ENCODE assay signal across 13 cellular contexts in genomic region chr9:105054488-105054887, GRCh38.
A peak's percentile ranks its signal among the peaks of the same experiment; 100 is the strongest.
DNase-seq lines count a peak whose midpoint lies in the region; ATAC-seq lines count a peak whose summit lies in the region.
"Had no signal": no experiment of that assay in that cellular context is flagged by ENCODE, and none has a peak within 500 bp of the region (broad histone marks: within the 10 kb centered on the region; RNA-seq: fewer than 3 reads in every experiment).

No MANE protein-coding gene starts in this region.

- H3K4me3 Mint-ChIP-seq in dendritic cell treated with granulocyte-macrophage colony-stimulating factor and Interleukin-4, amounts not matched to agents 40 ng/mL and 50 ng/mL, for 4 days: no peak overlapping the region
- H3K4me3 Mint-ChIP-seq in stimulated activated effector memory CD8-positive, alpha-beta T cell treated with anti-CD3 and anti-CD28 coated beads, Interleukin-12 subunit alpha, Interleukin-12 subunit beta, amount 100 ng/mL, for 72 hours: no peak overlapping the region
- no peak overlapping the region for H3K4me3 Mint-ChIP-seq in T-helper 2 cell treated with Interferon-gamma antibody and Interleukin-4, amounts not matched to agents 5 μg/mL and 100 μg/mL, for 36 hours

- no peak for ATAC-seq in stimulated activated effector memory CD8-positive, alpha-beta T cell treated with anti-CD3 and anti-CD28 coated beads, Interleukin-12 subunit alpha, Interleukin-12 subunit beta, amount 100 ng/mL, for 72 hours
- no peak for ATAC-seq in HG03342 (IDR thresholded peaks at IDR 0.05; ENCODE audit: unreplicated experiment)
- ATAC-seq: natural killer cell treated with Interleukin-12 subunit alpha and Interleukin-12 subunit beta and Interleukin-15 and Interleukin-18, amount 100 ng/mL, for 72 hours had no signal

- DNase-seq in Caki2 (ENCODE audit: low read depth): peak; percentile 43
- peak; percentile 5 for DNase-seq in MV-4-11 (lab: John Stamatoyannopoulos, UW)
- DNase-seq in myocyte (ENCODE audit: low read depth): peak; percentile 52
- no peak for DNase-seq in activated CD8-positive, alpha-beta memory T cell treated with anti-CD3 and anti-CD28 coated beads for 24 hours
- no peak for DNase-seq in stimulated activated effector memory CD8-positive, alpha-beta T cell treated with anti-CD3 and anti-CD28 coated beads, Interleukin-12 subunit alpha, Interleukin-12 subunit beta, amount 100 ng/mL, for 72 hours (ENCODE audit: low spot score in 2 of 2)
- DNase-seq in T-helper 2 cell treated with Interferon-gamma antibody and Interleukin-4, amounts not matched to agents 5 μg/mL and 100 μg/mL, for 36 hours (ENCODE audit: low spot score): no peak
- DNase-seq: activated CD4-positive, alpha-beta T cell treated with anti-CD3 and anti-CD28 coated beads, Interleukin-2, amount 50 U/mL, for 48 hours; NCI-H2081 treated with DMSO at 0.1 percent for 48 hours; SHP77 treated with DMSO at 0.1 percent for 48 hours; upper lobe of left lung had no signal

- intact Hi-C loops in dendritic cell treated with granulocyte-macrophage colony-stimulating factor and Interleukin-4, amounts not matched to agents 40 ng/mL and 50 ng/mL, for 4 days (cut with micrococcal nuclease): loop anchor here (5.0 to 10.0 kb wide), 2 partner anchors 98 to 190 kb away; no protein-coding TSS in a partner anchor

- peak overlapping the region; percentile 68 for H3K27ac Mint-ChIP-seq in dendritic cell treated with granulocyte-macrophage colony-stimulating factor and Interleukin-4, amounts not matched to agents 40 ng/mL and 50 ng/mL, for 4 days
- no peak overlapping the region for H3K27ac Mint-ChIP-seq in stimulated activated effector memory CD8-positive, alpha-beta T cell treated with anti-CD3 and anti-CD28 coated beads, Interleukin-12 subunit alpha, Interleukin-12 subunit beta, amount 100 ng/mL, for 72 hours
- H3K27ac Mint-ChIP-seq in T-helper 2 cell treated with Interferon-gamma antibody and Interleukin-4, amounts not matched to agents 5 μg/mL and 100 μg/mL, for 36 hours: no peak overlapping the region

- in situ Hi-C loops in Caki2 (cut with HindIII; ENCODE audit: low pct_unique_long_range_greater_than_20kb, low sequenced_read_pairs): no loop called here

- no peaks in the 10 kb centered on the region for H3K36me3 Mint-ChIP-seq in dendritic cell treated with granulocyte-macrophage colony-stimulating factor and Interleukin-4, amounts not matched to agents 40 ng/mL and 50 ng/mL, for 4 days (ENCODE audit: low read depth)
- H3K36me3 Mint-ChIP-seq in stimulated activated effector memory CD8-positive, alpha-beta T cell treated with anti-CD3 and anti-CD28 coated beads, Interleukin-12 subunit alpha, Interleukin-12 subunit beta, amount 100 ng/mL, for 72 hours: peaks cover 5% of the 10 kb centered on the region
- no peaks in the 10 kb centered on the region for H3K36me3 Mint-ChIP-seq in T-helper 2 cell treated with Interferon-gamma antibody and Interleukin-4, amounts not matched to agents 5 μg/mL and 100 μg/mL, for 36 hours (ENCODE audit: low read depth)
- H3K36me3 Mint-ChIP-seq: natural killer cell treated with Interleukin-12 subunit alpha and Interleukin-12 subunit beta and Interleukin-15 and Interleukin-18, amount 100 ng/mL, for 72 hours had no signal

- H3K27me3 Mint-ChIP-seq in dendritic cell treated with granulocyte-macrophage colony-stimulating factor and Interleukin-4, amounts not matched to agents 40 ng/mL and 50 ng/mL, for 4 days: no peaks in the 10 kb centered on the region
- H3K27me3 Mint-ChIP-seq in T-helper 2 cell treated with Interferon-gamma antibody and Interleukin-4, amounts not matched to agents 5 μg/mL and 100 μg/mL, for 36 hours (ENCODE audit: low read depth): peaks cover 3% of the 10 kb centered on the region

- H3K4me1 Mint-ChIP-seq in dendritic cell treated with granulocyte-macrophage colony-stimulating factor and Interleukin-4, amounts not matched to agents 40 ng/mL and 50 ng/mL, for 4 days (ENCODE audit: low read depth): peaks cover 39% of the 10 kb centered on the region
- H3K4me1 Mint-ChIP-seq in stimulated activated effector memory CD8-positive, alpha-beta T cell treated with anti-CD3 and anti-CD28 coated beads, Interleukin-12 subunit alpha, Interleukin-12 subunit beta, amount 100 ng/mL, for 72 hours: peaks cover 30% of the 10 kb centered on the region
- H3K4me1 Mint-ChIP-seq in T-helper 2 cell treated with Interferon-gamma antibody and Interleukin-4, amounts not matched to agents 5 μg/mL and 100 μg/mL, for 36 hours (ENCODE audit: low read depth): peaks cover 2% of the 10 kb centered on the region

- H3K9me3 Mint-ChIP-seq in dendritic cell treated with granulocyte-macrophage colony-stimulating factor and Interleukin-4, amounts not matched to agents 40 ng/mL and 50 ng/mL, for 4 days: no peaks in the 10 kb centered on the region
- H3K9me3 Mint-ChIP-seq in stimulated activated effector memory CD8-positive, alpha-beta T cell treated with anti-CD3 and anti-CD28 coated beads, Interleukin-12 subunit alpha, Interleukin-12 subunit beta, amount 100 ng/mL, for 72 hours: no peaks in the 10 kb centered on the region
- no peaks in the 10 kb centered on the region for H3K9me3 Mint-ChIP-seq in T-helper 2 cell treated with Interferon-gamma antibody and Interleukin-4, amounts not matched to agents 5 μg/mL and 100 μg/mL, for 36 hours
- H3K9me3 Mint-ChIP-seq: natural killer cell treated with Interleukin-12 subunit alpha and Interleukin-12 subunit beta and Interleukin-15 and Interleukin-18, amount 100 ng/mL, for 72 hours had no signal

Comparison
In these comparisons a context has a peak if more than half of its experiments do, and no peak if none do; other contexts are left out.
1. DNase-seq: peak in Caki2 (single experiment), MV-4-11 (single experiment) and myocyte (single experiment); none in activated CD8-positive, alpha-beta memory T cell treated with anti-CD3 and anti-CD28 coated beads for 24 hours (single experiment), stimulated activated effector memory CD8-positive, alpha-beta T cell treated with anti-CD3 and anti-CD28 coated beads, Interleukin-12 subunit alpha, Interleukin-12 subunit beta, amount 100 ng/mL, for 72 hours (0 of 2) and T-helper 2 cell treated with Interferon-gamma antibody and Interleukin-4, amounts not matched to agents 5 μg/mL and 100 μg/mL, for 36 hours (single experiment).